In the genomic region with DNA sequence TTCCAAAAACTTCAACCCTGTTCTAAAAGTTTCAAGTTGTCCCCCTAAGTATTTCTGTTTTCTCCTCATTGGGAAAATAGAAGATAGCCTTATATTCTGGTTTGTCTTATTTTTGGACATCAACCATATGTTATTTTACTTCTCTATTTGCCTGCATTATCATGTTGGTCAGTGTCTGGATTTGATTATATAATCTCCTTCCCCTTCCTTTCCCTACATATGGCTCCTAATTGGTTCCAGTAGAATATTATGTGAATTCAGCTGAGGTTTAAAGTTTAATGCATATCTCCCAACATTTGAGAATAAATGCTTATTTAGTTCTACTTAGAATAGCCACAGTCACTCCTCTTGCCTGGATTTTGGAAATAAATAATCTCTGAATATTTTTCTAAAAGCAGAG, we compare ENCODE assay signal across 29 cellular contexts.
"Had no signal": no experiment of that assay in that cellular context is flagged by ENCODE, and none has a peak within 500 bp of the region (broad histone marks: within the 10 kb centered on the region; RNA-seq: fewer than 3 reads in every experiment).

No MANE protein-coding gene starts in this region.

- H3K9me3 ChIP-seq: adrenal gland, body of pancreas, esophagus squamous epithelium, gastrocnemius medialis, heart left ventricle had no signal

- H3K4me1 ChIP-seq: adrenal gland, body of pancreas, foreskin keratinocyte, gastrocnemius medialis had no signal

- H3K4me3 ChIP-seq: adrenal gland, body of pancreas, esophagus squamous epithelium, gastrocnemius medialis, heart left ventricle had no signal

- H3K27me3 ChIP-seq: adrenal gland, body of pancreas, esophagus squamous epithelium, foreskin keratinocyte, gastrocnemius medialis, heart left ventricle had no signal

- ATAC-seq: activated CD4-positive, CD25-positive, alpha-beta regulatory T cell treated with anti-CD3 and anti-CD28 coated beads, Interleukin-2, amount 50 U/mL, for 24 hours; activated CD8-positive, alpha-beta T cell treated with anti-CD3 and anti-CD28 coated beads for 36 hours; activated naive CD8-positive, alpha-beta T cell treated with anti-CD3 and anti-CD28 coated beads, Interleukin-2, amount 50 U/mL, for 24 hours; activated T-cell treated with anti-CD3 and anti-CD28 coated beads, Interleukin-2, amount 50 U/mL, for 4 hours; activated T-helper 17 cell treated with anti-CD3 and anti-CD28 coated beads, Interleukin-2, amount 50 U/mL, for 72 hours; body of pancreas; foreskin keratinocyte; gastrocnemius medialis; heart left ventricle had no signal

- H3K36me3 ChIP-seq: adrenal gland had no signal

- DNase-seq: activated B cell treated with CpG ODN at 0.5 μM for 24 hours; activated CD4-positive, alpha-beta T cell treated with anti-CD3 and anti-CD28 coated beads for 48 hours; activated CD4-positive, alpha-beta T cell treated with anti-CD3 and anti-CD28 coated beads, Interleukin-2, amount 50 U/mL, for 1 hour; activated CD4-positive, alpha-beta T cell treated with anti-CD3 and anti-CD28 coated beads, Interleukin-2, amount 50 U/mL, for 48 hours; activated CD8-positive, alpha-beta memory T cell treated with anti-CD3 and anti-CD28 coated beads for 24 hours; activated CD8-positive, alpha-beta T cell treated with anti-CD3 and anti-CD28 coated beads for 36 hours; activated effector memory CD4-positive, alpha-beta T cell treated with Interleukin-2 at 50 U/mL for 16 hours; activated naive CD4-positive, alpha-beta T cell treated with anti-CD3 and anti-CD28 coated beads for 36 hours; activated naive CD8-positive, alpha-beta T cell treated with anti-CD3 and anti-CD28 coated beads for 36 hours; activated naive CD8-positive, alpha-beta T cell treated with anti-CD3 and anti-CD28 coated beads, Interleukin-2, amount 50 U/mL, for 24 hours; activated T-cell treated with anti-CD3 and anti-CD28 coated beads, Interleukin-2, amount 50 U/mL, for 4 hours; adrenal gland; amygdala; aorta; body of pancreas; caudate nucleus; cortex of kidney; dermis blood vessel endothelial cell; effector CD8-positive, alpha-beta T cell; esophagus squamous epithelium; foreskin keratinocyte; gastrocnemius medialis; glutamatergic neuron; heart left ventricle; T-helper 2 cell; WERI-Rb-1 had no signal

- H3K27ac ChIP-seq: adrenal gland, body of pancreas, epithelial cell of prostate, esophagus squamous epithelium, foreskin keratinocyte, gastrocnemius medialis, heart left ventricle, WERI-Rb-1 had no signal
